In the genomic region with DNA sequence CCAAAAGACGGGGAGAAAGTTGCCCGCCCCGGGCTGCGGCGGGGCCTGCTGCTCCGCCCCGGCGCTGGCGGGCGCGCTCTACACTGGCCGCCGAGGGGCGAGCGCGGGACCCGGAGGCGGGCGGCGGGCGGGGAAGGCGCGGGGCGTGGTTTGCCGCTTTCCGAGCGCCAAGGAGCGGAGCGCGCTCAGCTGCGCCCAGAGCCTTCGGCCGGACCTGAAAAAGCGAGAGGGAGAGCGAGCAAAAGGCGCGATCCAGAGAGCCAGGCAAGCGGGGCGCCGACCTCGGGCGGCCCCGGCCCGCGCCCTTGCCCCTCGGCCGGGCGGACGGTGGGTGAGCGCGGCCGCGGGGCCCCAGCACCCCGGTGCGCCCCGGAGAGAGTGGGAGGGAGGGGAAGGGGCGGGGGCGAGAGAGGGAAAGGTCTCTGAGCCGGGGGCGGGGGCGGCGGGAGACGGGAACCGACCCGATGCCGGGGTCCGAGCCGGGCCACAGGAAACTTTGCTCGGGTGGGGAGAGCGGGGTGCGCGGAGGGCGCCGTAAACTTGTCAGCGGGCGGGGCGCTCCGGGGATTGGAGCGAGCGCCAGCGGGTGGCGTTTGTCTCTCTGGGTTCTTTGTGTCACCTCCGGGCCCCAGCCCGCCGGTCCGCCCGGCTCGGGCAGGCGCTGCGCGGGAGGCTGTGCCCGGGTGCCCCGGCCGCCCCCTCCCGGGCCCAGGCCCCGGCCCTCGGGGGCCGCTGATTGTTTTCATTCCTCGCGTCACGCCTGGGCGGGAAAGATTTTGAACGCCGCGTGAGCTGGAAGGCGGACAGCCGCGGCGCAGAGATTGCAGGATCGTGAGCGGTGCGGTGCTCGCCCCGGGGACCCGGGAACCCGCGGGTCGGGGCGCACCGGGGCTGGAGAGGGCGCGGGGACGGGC, we compare ENCODE assay signal across 1 cellular context.
A peak's percentile ranks its signal among the peaks of the same experiment; 100 is the strongest.
TF ChIP-seq lines count a peak whose summit lies in the region.

A gene with protein sequence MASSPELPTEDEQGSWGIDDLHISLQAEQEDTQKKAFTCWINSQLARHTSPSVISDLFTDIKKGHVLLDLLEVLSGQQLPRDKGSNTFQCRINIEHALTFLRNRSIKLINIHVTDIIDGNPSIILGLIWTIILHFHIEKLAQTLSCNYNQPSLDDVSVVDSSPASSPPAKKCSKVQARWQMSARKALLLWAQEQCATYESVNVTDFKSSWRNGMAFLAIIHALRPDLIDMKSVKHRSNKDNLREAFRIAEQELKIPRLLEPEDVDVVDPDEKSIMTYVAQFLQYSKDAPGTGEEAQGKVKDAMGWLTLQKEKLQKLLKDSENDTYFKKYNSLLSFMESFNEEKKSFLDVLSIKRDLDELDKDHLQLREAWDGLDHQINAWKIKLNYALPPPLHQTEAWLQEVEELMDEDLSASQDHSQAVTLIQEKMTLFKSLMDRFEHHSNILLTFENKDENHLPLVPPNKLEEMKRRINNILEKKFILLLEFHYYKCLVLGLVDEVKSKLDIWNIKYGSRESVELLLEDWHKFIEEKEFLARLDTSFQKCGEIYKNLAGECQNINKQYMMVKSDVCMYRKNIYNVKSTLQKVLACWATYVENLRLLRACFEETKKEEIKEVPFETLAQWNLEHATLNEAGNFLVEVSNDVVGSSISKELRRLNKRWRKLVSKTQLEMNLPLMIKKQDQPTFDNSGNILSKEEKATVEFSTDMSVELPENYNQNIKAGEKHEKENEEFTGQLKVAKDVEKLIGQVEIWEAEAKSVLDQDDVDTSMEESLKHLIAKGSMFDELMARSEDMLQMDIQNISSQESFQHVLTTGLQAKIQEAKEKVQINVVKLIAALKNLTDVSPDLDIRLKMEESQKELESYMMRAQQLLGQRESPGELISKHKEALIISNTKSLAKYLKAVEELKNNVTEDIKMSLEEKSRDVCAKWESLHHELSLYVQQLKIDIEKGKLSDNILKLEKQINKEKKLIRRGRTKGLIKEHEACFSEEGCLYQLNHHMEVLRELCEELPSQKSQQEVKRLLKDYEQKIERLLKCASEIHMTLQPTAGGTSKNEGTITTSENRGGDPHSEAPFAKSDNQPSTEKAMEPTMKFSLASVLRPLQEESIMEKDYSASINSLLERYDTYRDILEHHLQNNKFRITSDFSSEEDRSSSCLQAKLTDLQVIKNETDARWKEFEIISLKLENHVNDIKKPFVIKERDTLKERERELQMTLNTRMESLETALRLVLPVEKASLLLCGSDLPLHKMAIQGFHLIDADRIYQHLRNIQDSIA (N-terminal part only) (plus strand): TSS at position 188 of the 914 bp plus-strand sequence. CDS start 56,145 bp downstream, outside the sequence.

TF ChIP-seq in HEK293, 187 proteins besides CTCF, POLR2A, EP300 and RAD21 (continued from another document and continues in another):
- TF ChIP-seq, protein P1, sequence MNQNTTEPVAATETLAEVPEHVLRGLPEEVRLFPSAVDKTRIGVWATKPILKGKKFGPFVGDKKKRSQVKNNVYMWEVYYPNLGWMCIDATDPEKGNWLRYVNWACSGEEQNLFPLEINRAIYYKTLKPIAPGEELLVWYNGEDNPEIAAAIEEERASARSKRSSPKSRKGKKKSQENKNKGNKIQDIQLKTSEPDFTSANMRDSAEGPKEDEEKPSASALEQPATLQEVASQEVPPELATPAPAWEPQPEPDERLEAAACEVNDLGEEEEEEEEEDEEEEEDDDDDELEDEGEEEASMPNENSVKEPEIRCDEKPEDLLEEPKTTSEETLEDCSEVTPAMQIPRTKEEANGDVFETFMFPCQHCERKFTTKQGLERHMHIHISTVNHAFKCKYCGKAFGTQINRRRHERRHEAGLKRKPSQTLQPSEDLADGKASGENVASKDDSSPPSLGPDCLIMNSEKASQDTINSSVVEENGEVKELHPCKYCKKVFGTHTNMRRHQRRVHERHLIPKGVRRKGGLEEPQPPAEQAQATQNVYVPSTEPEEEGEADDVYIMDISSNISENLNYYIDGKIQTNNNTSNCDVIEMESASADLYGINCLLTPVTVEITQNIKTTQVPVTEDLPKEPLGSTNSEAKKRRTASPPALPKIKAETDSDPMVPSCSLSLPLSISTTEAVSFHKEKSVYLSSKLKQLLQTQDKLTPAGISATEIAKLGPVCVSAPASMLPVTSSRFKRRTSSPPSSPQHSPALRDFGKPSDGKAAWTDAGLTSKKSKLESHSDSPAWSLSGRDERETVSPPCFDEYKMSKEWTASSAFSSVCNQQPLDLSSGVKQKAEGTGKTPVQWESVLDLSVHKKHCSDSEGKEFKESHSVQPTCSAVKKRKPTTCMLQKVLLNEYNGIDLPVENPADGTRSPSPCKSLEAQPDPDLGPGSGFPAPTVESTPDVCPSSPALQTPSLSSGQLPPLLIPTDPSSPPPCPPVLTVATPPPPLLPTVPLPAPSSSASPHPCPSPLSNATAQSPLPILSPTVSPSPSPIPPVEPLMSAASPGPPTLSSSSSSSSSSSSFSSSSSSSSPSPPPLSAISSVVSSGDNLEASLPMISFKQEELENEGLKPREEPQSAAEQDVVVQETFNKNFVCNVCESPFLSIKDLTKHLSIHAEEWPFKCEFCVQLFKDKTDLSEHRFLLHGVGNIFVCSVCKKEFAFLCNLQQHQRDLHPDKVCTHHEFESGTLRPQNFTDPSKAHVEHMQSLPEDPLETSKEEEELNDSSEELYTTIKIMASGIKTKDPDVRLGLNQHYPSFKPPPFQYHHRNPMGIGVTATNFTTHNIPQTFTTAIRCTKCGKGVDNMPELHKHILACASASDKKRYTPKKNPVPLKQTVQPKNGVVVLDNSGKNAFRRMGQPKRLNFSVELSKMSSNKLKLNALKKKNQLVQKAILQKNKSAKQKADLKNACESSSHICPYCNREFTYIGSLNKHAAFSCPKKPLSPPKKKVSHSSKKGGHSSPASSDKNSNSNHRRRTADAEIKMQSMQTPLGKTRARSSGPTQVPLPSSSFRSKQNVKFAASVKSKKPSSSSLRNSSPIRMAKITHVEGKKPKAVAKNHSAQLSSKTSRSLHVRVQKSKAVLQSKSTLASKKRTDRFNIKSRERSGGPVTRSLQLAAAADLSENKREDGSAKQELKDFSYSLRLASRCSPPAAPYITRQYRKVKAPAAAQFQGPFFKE (tag by site-specific recombination; IDR thresholded peaks at IDR 0.05; ENCODE audit: borderline replicate concordance) = no peak
- TF ChIP-seq ZNF335 (tag by site-specific recombination; conservative IDR thresholded peaks at IDR 0.05) = no peak; the same call in 1 of the 2 replicates
- no peak for TF ChIP-seq RBAK (tag by site-specific recombination; IDR thresholded peaks at IDR 0.05)
- no peak for TF ChIP-seq ZNF202 (tag by site-specific recombination; IDR thresholded peaks at IDR 0.05; ENCODE audit: borderline replicate concordance)
- TF ChIP-seq, protein P2, sequence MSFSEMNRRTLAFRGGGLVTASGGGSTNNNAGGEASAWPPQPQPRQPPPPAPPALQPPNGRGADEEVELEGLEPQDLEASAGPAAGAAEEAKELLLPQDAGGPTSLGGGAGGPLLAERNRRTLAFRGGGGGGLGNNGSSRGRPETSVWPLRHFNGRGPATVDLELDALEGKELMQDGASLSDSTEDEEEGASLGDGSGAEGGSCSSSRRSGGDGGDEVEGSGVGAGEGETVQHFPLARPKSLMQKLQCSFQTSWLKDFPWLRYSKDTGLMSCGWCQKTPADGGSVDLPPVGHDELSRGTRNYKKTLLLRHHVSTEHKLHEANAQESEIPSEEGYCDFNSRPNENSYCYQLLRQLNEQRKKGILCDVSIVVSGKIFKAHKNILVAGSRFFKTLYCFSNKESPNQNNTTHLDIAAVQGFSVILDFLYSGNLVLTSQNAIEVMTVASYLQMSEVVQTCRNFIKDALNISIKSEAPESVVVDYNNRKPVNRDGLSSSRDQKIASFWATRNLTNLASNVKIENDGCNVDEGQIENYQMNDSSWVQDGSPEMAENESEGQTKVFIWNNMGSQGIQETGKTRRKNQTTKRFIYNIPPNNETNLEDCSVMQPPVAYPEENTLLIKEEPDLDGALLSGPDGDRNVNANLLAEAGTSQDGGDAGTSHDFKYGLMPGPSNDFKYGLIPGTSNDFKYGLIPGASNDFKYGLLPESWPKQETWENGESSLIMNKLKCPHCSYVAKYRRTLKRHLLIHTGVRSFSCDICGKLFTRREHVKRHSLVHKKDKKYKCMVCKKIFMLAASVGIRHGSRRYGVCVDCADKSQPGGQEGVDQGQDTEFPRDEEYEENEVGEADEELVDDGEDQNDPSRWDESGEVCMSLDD (tag by site-specific recombination; IDR thresholded peaks at IDR 0.05) = peak; percentile 39; the same call in 1 of the 2 replicates
- no peak for TF ChIP-seq ZNF76 (tag by site-specific recombination; IDR thresholded peaks at IDR 0.05; ENCODE audit: borderline replicate concordance, low read depth)
- no peak for TF ChIP-seq IKZF3 (tag by site-specific recombination; IDR thresholded peaks at IDR 0.05)
- no peak for TF ChIP-seq ZNF24 (tag by site-specific recombination; IDR thresholded peaks at IDR 0.05)
- no peak for TF ChIP-seq YY2 (tag by site-specific recombination; IDR thresholded peaks at IDR 0.05)
- no peak for TF ChIP-seq SP3 (tag by site-specific recombination; IDR thresholded peaks at IDR 0.05)
- no peak for TF ChIP-seq ZNF132 (tag by site-specific recombination; IDR thresholded peaks at IDR 0.05; ENCODE audit: borderline replicate concordance)
- TF ChIP-seq ZBTB17 (tag by site-specific recombination; IDR thresholded peaks at IDR 0.05) = peak; percentile 31
- no peak for TF ChIP-seq ZNF302 (tag by site-specific recombination; IDR thresholded peaks at IDR 0.05; ENCODE audit: low read depth)
- no peak for TF ChIP-seq ZNF654 (tag by site-specific recombination; IDR thresholded peaks at IDR 0.05; ENCODE audit: low read depth)
- TF ChIP-seq ZNF114 (tag by site-specific recombination; IDR thresholded peaks at IDR 0.05) = no peak
- peak; percentile 87 for TF ChIP-seq ZBTB8A (tag by site-specific recombination; IDR thresholded peaks at IDR 0.05)
- TF ChIP-seq ZFP69B (tag by site-specific recombination; IDR thresholded peaks at IDR 0.05) = no peak
- no peak for TF ChIP-seq ZNF626 (tag by site-specific recombination; IDR thresholded peaks at IDR 0.05)
- no peak for TF ChIP-seq ZNF19 (tag by site-specific recombination; IDR thresholded peaks at IDR 0.05; ENCODE audit: low read depth)
- TF ChIP-seq TRIM28 (IDR thresholded peaks at IDR 0.05; ENCODE audit: borderline replicate concordance, low read length) = no peak
- TF ChIP-seq, protein P3, sequence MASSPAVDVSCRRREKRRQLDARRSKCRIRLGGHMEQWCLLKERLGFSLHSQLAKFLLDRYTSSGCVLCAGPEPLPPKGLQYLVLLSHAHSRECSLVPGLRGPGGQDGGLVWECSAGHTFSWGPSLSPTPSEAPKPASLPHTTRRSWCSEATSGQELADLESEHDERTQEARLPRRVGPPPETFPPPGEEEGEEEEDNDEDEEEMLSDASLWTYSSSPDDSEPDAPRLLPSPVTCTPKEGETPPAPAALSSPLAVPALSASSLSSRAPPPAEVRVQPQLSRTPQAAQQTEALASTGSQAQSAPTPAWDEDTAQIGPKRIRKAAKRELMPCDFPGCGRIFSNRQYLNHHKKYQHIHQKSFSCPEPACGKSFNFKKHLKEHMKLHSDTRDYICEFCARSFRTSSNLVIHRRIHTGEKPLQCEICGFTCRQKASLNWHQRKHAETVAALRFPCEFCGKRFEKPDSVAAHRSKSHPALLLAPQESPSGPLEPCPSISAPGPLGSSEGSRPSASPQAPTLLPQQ (tag by site-specific recombination; IDR thresholded peaks at IDR 0.05) = 0 out of 2 replicates have a peak, but pooled peaks have one; percentile 1
- no peak for TF ChIP-seq WT1 (tag by site-specific recombination; IDR thresholded peaks at IDR 0.05)
- TF ChIP-seq ZNF423 (tag by site-specific recombination; IDR thresholded peaks at IDR 0.05) = peak; percentile 45; the same call in 1 of the 2 replicates
- no peak for TF ChIP-seq ZNF747 (tag by site-specific recombination; IDR thresholded peaks at IDR 0.05)
- TF ChIP-seq, protein P4, sequence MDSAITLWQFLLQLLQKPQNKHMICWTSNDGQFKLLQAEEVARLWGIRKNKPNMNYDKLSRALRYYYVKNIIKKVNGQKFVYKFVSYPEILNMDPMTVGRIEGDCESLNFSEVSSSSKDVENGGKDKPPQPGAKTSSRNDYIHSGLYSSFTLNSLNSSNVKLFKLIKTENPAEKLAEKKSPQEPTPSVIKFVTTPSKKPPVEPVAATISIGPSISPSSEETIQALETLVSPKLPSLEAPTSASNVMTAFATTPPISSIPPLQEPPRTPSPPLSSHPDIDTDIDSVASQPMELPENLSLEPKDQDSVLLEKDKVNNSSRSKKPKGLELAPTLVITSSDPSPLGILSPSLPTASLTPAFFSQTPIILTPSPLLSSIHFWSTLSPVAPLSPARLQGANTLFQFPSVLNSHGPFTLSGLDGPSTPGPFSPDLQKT (IDR thresholded peaks at IDR 0.05; ENCODE audit: borderline replicate concordance, low read depth, low read length) = no peak
- TF ChIP-seq, protein P5, sequence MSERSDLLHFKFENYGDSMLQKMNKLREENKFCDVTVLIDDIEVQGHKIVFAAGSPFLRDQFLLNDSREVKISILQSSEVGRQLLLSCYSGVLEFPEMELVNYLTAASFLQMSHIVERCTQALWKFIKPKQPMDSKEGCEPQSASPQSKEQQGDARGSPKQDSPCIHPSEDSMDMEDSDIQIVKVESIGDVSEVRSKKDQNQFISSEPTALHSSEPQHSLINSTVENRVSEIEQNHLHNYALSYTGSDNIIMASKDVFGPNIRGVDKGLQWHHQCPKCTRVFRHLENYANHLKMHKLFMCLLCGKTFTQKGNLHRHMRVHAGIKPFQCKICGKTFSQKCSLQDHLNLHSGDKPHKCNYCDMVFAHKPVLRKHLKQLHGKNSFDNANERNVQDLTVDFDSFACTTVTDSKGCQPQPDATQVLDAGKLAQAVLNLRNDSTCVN (tag by site-specific recombination; optimal IDR thresholded peaks at IDR 0.05) = peak; percentile 65
- TF ChIP-seq ZNF544 (tag by site-specific recombination; IDR thresholded peaks at IDR 0.05) = no peak
- no peak for TF ChIP-seq ZNF837 (tag by site-specific recombination; IDR thresholded peaks at IDR 0.05)
- no peak for TF ChIP-seq ZBTB48 (tag by site-specific recombination; IDR thresholded peaks at IDR 0.05)
- TF ChIP-seq, protein P6, sequence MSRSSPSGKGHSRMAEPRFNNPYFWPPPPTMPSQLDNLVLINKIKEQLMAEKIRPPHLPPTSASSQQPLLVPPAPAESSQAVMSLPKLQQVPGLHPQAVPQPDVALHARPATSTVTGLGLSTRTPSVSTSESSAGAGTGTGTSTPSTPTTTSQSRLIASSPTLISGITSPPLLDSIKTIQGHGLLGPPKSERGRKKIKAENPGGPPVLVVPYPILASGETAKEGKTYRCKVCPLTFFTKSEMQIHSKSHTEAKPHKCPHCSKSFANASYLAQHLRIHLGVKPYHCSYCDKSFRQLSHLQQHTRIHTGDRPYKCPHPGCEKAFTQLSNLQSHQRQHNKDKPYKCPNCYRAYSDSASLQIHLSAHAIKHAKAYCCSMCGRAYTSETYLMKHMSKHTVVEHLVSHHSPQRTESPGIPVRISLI (tag by site-specific recombination; IDR thresholded peaks at IDR 0.05) = no peak
- TF ChIP-seq MYNN (tag by site-specific recombination; IDR thresholded peaks at IDR 0.05; ENCODE audit: borderline replicate concordance) = no peak
- no peak for TF ChIP-seq ZNF140 (tag by site-specific recombination; IDR thresholded peaks at IDR 0.05)
- 0 out of 2 replicates have a peak, but pooled peaks have one; percentile 30 for TF ChIP-seq SP2 (tag by site-specific recombination; IDR thresholded peaks at IDR 0.05)
- TF ChIP-seq, protein P7, sequence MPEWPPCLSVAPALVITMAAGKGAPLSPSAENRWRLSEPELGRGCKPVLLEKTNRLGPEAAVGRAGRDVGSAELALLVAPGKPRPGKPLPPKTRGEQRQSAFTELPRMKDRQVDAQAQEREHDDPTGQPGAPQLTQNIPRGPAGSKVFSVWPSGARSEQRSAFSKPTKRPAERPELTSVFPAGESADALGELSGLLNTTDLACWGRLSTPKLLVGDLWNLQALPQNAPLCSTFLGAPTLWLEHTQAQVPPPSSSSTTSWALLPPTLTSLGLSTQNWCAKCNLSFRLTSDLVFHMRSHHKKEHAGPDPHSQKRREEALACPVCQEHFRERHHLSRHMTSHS (tag by site-specific recombination; IDR thresholded peaks at IDR 0.05) = no peak
